In genomic region chr9:93962041-93962440, GRCh38 we compare ENCODE assay signal across 17 cellular contexts. TPM values are rescaled to one million over a fixed set of nuclear protein-coding genes. Genes with fewer than 3 reads are reported as not detected.
"Had no signal": no experiment of that assay in that cellular context is flagged by ENCODE, and none has a peak within 500 bp of the region (broad histone marks: within the 10 kb centered on the region; RNA-seq: fewer than 3 reads in every experiment).

No MANE protein-coding gene starts in this region.

- DNase-seq: activated CD4-positive, alpha-beta T cell treated with anti-CD3 and anti-CD28 coated beads, Interleukin-2, amount 50 U/mL, for 1 hour; activated naive CD4-positive, alpha-beta T cell treated with anti-CD3 and anti-CD28 coated beads for 36 hours; adrenal gland; hippocampal formation; kidney glomerular epithelial cell; left ventricle myocardium superior; retina; stimulated activated CD4-positive, alpha-beta T cell treated with anti-CD3 and anti-CD28 coated beads, Interleukin-2, amount 100 ng/mL, for 48 hours; stimulated activated naive CD4-positive, alpha-beta T cell had no signal

- H3K36me3 Mint-ChIP-seq: naive thymus-derived CD8-positive, alpha-beta T cell had no signal

- H3K27ac Mint-ChIP-seq: activated naive CD4-positive, alpha-beta T cell treated with anti-CD3 and anti-CD28 coated beads for 36 hours; endodermal cell; memory B cell had no signal

- H3K36me3 ChIP-seq: adrenal gland, cardiac muscle cell, neutrophil, suprapubic skin had no signal

- H3K4me3 Mint-ChIP-seq: endodermal cell, memory B cell had no signal

- H3K27ac ChIP-seq: adrenal gland, cardiac muscle cell, dorsolateral prefrontal cortex, neutrophil, suprapubic skin had no signal

- H3K9me3 ChIP-seq: adrenal gland, neutrophil, suprapubic skin had no signal

- ATAC-seq: naive thymus-derived CD8-positive, alpha-beta T cell had no signal

- H3K9me3 Mint-ChIP-seq: activated naive CD4-positive, alpha-beta T cell treated with anti-CD3 and anti-CD28 coated beads for 36 hours; endodermal cell; naive thymus-derived CD8-positive, alpha-beta T cell had no signal

- H3K4me3 ChIP-seq: adrenal gland, cardiac muscle cell, suprapubic skin had no signal

RNA-seq across cellular contexts. Expression of gene BARX1, which starts 6.9 kb away (rescaled TPM):
- total RNA-seq: adrenal gland; fibroblast of villous mesenchyme; left ventricle myocardium superior; naive thymus-derived CD8-positive, alpha-beta T cell; suprapubic skin had no signal
